In the genomic region with DNA sequence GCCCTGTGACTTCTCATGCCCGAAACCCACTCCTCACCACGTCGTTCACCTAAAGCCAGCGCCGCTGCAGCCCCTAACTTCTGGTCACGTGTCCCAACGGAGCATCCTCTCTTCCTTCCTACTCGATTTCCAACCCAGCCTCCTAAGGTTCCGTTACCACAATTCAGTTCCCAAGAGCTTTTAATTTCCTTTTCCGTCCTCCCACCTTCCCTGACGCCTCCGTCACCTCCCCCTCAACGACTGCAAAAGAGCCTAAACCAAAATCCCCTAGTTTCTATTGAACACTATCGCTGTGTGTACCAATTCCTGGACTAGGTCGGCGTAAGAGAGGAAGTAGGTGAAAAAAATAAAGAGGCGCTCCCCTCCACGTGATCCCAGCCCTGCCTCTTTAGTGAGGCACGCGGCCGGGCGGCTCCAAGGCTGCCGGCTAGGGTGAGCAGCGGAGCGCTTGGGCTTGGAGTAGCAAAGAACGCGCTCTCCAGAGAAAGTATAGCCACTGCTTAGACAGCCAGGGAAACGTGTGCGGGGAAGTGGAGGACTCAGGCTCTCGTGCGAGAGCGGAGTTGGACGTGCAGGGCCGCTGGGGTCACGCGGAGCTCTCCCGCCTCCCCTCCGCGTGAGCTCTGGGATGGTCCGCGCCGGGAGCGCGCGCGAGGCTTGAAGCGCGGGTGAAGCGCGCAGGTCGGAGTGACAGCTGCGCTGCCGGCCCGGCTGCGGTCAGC, we compare ENCODE assay signal across 8 cellular contexts. TPM values are rescaled to one million over a fixed set of nuclear protein-coding genes. Genes with fewer than 3 reads are reported as not detected.
DNase-seq lines count a peak whose midpoint lies in the region; ATAC-seq, FAIRE-seq and TF ChIP-seq lines count a peak whose summit lies in the region.

CENPP (plus strand) TSS at position 685 of the 722 bp plus-strand sequence.
NOL8 (minus strand) TSS at position 82 of the 722 bp plus-strand sequence. CDS start 1,189 bp downstream, outside the sequence.

- H3K27ac Mint-ChIP-seq in astrocyte (ENCODE audit: unreplicated experiment), result peak within 1 kb of the TSS; percentile 99

- peak within 1 kb of the TSS; percentile 100 for H3K27ac ChIP-seq in astrocyte (ENCODE audit: low read depth, low read length)
- peak within 1 kb of the TSS; percentile 100 for H3K27ac ChIP-seq in rectal smooth muscle tissue (ENCODE audit: low read depth, low read length)
- H3K27ac ChIP-seq in aorta (ENCODE audit: low read depth in 1 of 2, low read length in 2 of 2), result peak within 1 kb of the TSS; percentile 69 to 92

- H3K4me3 ChIP-seq in astrocyte (ENCODE audit: insufficient read depth, low read depth, low read length) (peak within 1 kb of the TSS; percentile 94), rectal smooth muscle tissue (ENCODE audit: low read length) (peak within 1 kb of the TSS; percentile 79), aorta (ENCODE audit: low read length in 2 of 2) (peak within 1 kb of the TSS; percentile 62 to 88)

- no peak for TF ChIP-seq CTCF in astrocyte (IDR thresholded peaks at IDR 0.05; ENCODE audit: insufficient read depth, low read depth, low read length)

- ATAC-seq in GM18508 (IDR thresholded peaks at IDR 0.05; ENCODE audit: insufficient read depth, unreplicated experiment), result peak; percentile 81
- peak; percentile 88 for ATAC-seq in HG02973 (IDR thresholded peaks at IDR 0.05; ENCODE audit: unreplicated experiment)
- peak; percentile 98 for ATAC-seq in aorta (ENCODE audit: low FRiP score)

- H2AFZ ChIP-seq in astrocyte (ENCODE audit: low read depth, low read length), result peak within 1 kb of the TSS; percentile 100

- FAIRE-seq in astrocyte (lab: Jason Lieb, UNC), result no peak

- H3K9me3 ChIP-seq in astrocyte (ENCODE audit: insufficient read depth, low read depth, low read length), result no peaks in the 10 kb centered on the region
- no peaks in the 10 kb centered on the region for H3K9me3 ChIP-seq in aorta (ENCODE audit: control insufficient read depth, low read length)

- H3K4me1 ChIP-seq in astrocyte (ENCODE audit: insufficient read depth, low read length) (peaks cover 15% of the 10 kb centered on the region), rectal smooth muscle tissue (ENCODE audit: control insufficient read depth, insufficient read depth, low read length) (peaks cover 12% of the 10 kb centered on the region), aorta (ENCODE audit: control insufficient read depth in 1 of 2, insufficient read depth in 2 of 2, low read length in 2 of 2) (peaks cover 0 to 4% of the 10 kb centered on the region in 2 donors)

- H3K9ac ChIP-seq in astrocyte (ENCODE audit: low read length) (peak within 1 kb of the TSS; percentile 99), rectal smooth muscle tissue (ENCODE audit: low read length) (peak within 1 kb of the TSS; percentile 98)

- H3K36me3 ChIP-seq in astrocyte (ENCODE audit: insufficient read depth, low read length) (peaks cover 14% of the 10 kb centered on the region), rectal smooth muscle tissue (ENCODE audit: control insufficient read depth, insufficient read depth, low read length) (peaks cover 9% of the 10 kb centered on the region), aorta (ENCODE audit: control insufficient read depth in 1 of 2, insufficient read depth in 2 of 2, low read length in 1 of 2) (no peaks in the 10 kb centered on the region)

- no peaks in the 10 kb centered on the region for H3K9me3 Mint-ChIP-seq in astrocyte (ENCODE audit: unreplicated experiment)

- H3K4me2 ChIP-seq in astrocyte (ENCODE audit: low read length), result peak within 1 kb of the TSS; percentile 87

- WGBS in aorta, 2 donors, result 0 to 1% methylated on average over 49 to 55 of the region's 55 CpGs

- no peaks in the 10 kb centered on the region for H3K36me3 Mint-ChIP-seq in astrocyte (ENCODE audit: low read depth, unreplicated experiment)

- peaks cover 21% of the 10 kb centered on the region for H3K79me2 ChIP-seq in astrocyte (ENCODE audit: insufficient read depth, low read length)

- H3K4me3 Mint-ChIP-seq in astrocyte (ENCODE audit: unreplicated experiment), result peak within 1 kb of the TSS; percentile 99

- intact Hi-C loops in aorta (cut with DNase I), result loop anchor here in 1 of 2 donors (2.0 kb wide), 1 partner anchor 309 kb away; no protein-coding TSS in a partner anchor

- DNase-seq in NCI-H1930 (lab: John Stamatoyannopoulos, UW) (peak; percentile 80 to 82), T-helper 22 cell (ENCODE audit: low read depth) (peak; percentile 72), astrocyte (ENCODE audit: low read depth) (peak; percentile 85), hepatic stellate cell (ENCODE audit: low spot score) (peak; percentile 85), aorta (peak; percentile 92)

- H3K4me1 Mint-ChIP-seq in astrocyte (ENCODE audit: low read depth, unreplicated experiment), result peaks cover 4% of the 10 kb centered on the region

- H3K27me3 ChIP-seq in astrocyte (ENCODE audit: insufficient read depth, low read length) (no peaks in the 10 kb centered on the region), rectal smooth muscle tissue (ENCODE audit: control insufficient read depth, insufficient read depth, low read length) (no peaks in the 10 kb centered on the region), aorta (ENCODE audit: control insufficient read depth in 1 of 2, insufficient read depth in 2 of 2, low read length in 1 of 2) (no peaks in the 10 kb centered on the region)

- H4K20me1 ChIP-seq in astrocyte (ENCODE audit: insufficient read depth, low read length), result no peaks in the 10 kb centered on the region

- H3K27me3 Mint-ChIP-seq in astrocyte (ENCODE audit: low read depth, unreplicated experiment), result no peaks in the 10 kb centered on the region

RNA-seq across cellular contexts. Expression of gene CENPP, which starts in this region (rescaled TPM):
- 1.9 and 2.0 TPM in 2 replicates for total RNA-seq in astrocyte
- 10 to 100 TPM in 1 of 2 donors, 1 to 10 TPM in 1; 3.9 to 11.1 TPM for total RNA-seq in aorta
- polyA plus RNA-seq in aorta, result 1 to 10 TPM in 1 of 2 donors, under 1 TPM in 1; 0.50 to 4.7 TPM

RNA-seq across cellular contexts. Expression of gene NOL8, which starts in this region (rescaled TPM):
- total RNA-seq in astrocyte, result 29.9 and 33.1 TPM in 2 replicates
- total RNA-seq in aorta, result 10 to 100 TPM; 29.7 to 43.1 TPM
- 10 to 100 TPM; 14.4 to 22.4 TPM for polyA plus RNA-seq in aorta

Comparison
In these comparisons a context has a peak if more than half of its experiments do, and no peak if none do; other contexts are left out.
1. Peak in every context shown above with its lines: DNase-seq, ATAC-seq, H3K4me3 ChIP-seq and H3K27ac ChIP-seq.